1 cellular context compared by ENCODE assay signal in genomic region chr2:42967959-42968674, GRCh38.
TF ChIP-seq lines count a peak whose summit lies in the region.

No MANE protein-coding gene starts in this region.

TF ChIP-seq in K562, 482 proteins besides CTCF, POLR2A, EP300 and RAD21 (continued from another document and continues in another):
- TF ChIP-seq ZEB2 (IDR thresholded peaks at IDR 0.05) (no peak; the same call in 1 of the 2 replicates), GABPA (tag; conservative IDR thresholded peaks at IDR 0.05; ENCODE audit: low read depth) (peak; percentile 73), FOXA1 (IDR thresholded peaks at IDR 0.05; ENCODE audit: borderline replicate concordance) (no peak), HNRNPL (IDR thresholded peaks at IDR 0.05; ENCODE audit: low read depth, low read length) (no peak), FOSL1 (tag; conservative IDR thresholded peaks at IDR 0.05) (0 out of 2 replicates have a peak, but pooled peaks have one; percentile 32), SLC30A9 (CRISPR knock-in tag; IDR thresholded peaks at IDR 0.05) (no peak), HNRNPLL (IDR thresholded peaks at IDR 0.05; ENCODE audit: low read depth, low read length, poor library complexity, severe bottlenecking) (no peak), KHSRP (IDR thresholded peaks at IDR 0.05) (no peak), DACH1 (IDR thresholded peaks at IDR 0.05; ENCODE audit: partially characterized antibody) (no peak), ZNF584 (CRISPR knock-in tag; IDR thresholded peaks at IDR 0.05; ENCODE audit: low read depth) (peak; percentile 62), ZNF639 (CRISPR knock-in tag; conservative IDR thresholded peaks at IDR 0.05 in 1 of 2, IDR thresholded peaks at IDR 0.05 in 1 of 2) (peak in 1 of 2 experiments; percentile 72; a peak in 1 of 4 replicates), AFF4 (CRISPR knock-in tag; IDR thresholded peaks at IDR 0.05) (0 out of 2 replicates have a peak, but pooled peaks have one; percentile 20), SMC3 (conservative IDR thresholded peaks at IDR 0.05; ENCODE audit: insufficient read depth, low read depth, low read length) (no peak), ZNF224 (CRISPR knock-in tag; IDR thresholded peaks at IDR 0.05) (no peak), SRSF3 (IDR thresholded peaks at IDR 0.05; ENCODE audit: insufficient read depth, low read length) (no peak), ZNF699 (CRISPR knock-in tag; IDR thresholded peaks at IDR 0.05; ENCODE audit: insufficient replicate concordance) (no peak), MBD2 (IDR thresholded peaks at IDR 0.05; ENCODE audit: borderline replicate concordance, low read depth) (peak; percentile 56; the same call in 1 of the 2 replicates), ELF4 (CRISPR knock-in tag; IDR thresholded peaks at IDR 0.05) (peak; percentile 51; the same call in 1 of the 2 replicates), NFXL1 (CRISPR knock-in tag; IDR thresholded peaks at IDR 0.05) (0 out of 2 replicates have a peak, but pooled peaks have one; percentile 64), ZNF75A (CRISPR knock-in tag; IDR thresholded peaks at IDR 0.05) (no peak), POLR3A (IDR thresholded peaks at IDR 0.05; ENCODE audit: borderline replicate concordance, extremely low read depth, insufficient read depth, insufficient read length) (no peak), HMGXB4 (CRISPR knock-in tag; IDR thresholded peaks at IDR 0.05) (no peak), CBFA2T3 (IDR thresholded peaks at IDR 0.05) (peak; percentile 64; the same call in 1 of the 2 replicates), ZNF644 (tag; IDR thresholded peaks at IDR 0.05; ENCODE audit: low read depth) (0 out of 2 replicates have a peak, but pooled peaks have one; percentile 60), GABPB2 (CRISPR knock-in tag; conservative IDR thresholded peaks at IDR 0.05) (no peak), MXD1 (CRISPR knock-in tag; IDR thresholded peaks at IDR 0.05; ENCODE audit: borderline replicate concordance, poor library complexity, severe bottlenecking) (no peak), ID3 (CRISPR knock-in tag; IDR thresholded peaks at IDR 0.05) (no peak), ID3 (tag; IDR thresholded peaks at IDR 0.05) (peak; percentile 63; the same call in 1 of the 2 replicates), ZBTB9 (CRISPR knock-in tag; IDR thresholded peaks at IDR 0.05) (no peak), CTCFL (IDR thresholded peaks at IDR 0.05; ENCODE audit: borderline replicate concordance, insufficient read depth, low read depth, low read length, poor library complexity, severe bottlenecking) (no peak), JUNB (CRISPR knock-in tag; conservative IDR thresholded peaks at IDR 0.05) (no peak), U2AF1 (optimal IDR thresholded peaks at IDR 0.05; ENCODE audit: low read depth, low read length) (no peak), BRCA1 (IDR thresholded peaks at IDR 0.05) (no peak), BRCA1 (CRISPR knock-in tag; IDR thresholded peaks at IDR 0.05) (no peak), POLR2H (tag; IDR thresholded peaks at IDR 0.05; ENCODE audit: low read depth) (no peak), RFX5 (IDR thresholded peaks at IDR 0.05; ENCODE audit: low read depth, low read length) (no peak), RBBP5 (IDR thresholded peaks at IDR 0.05; ENCODE audit: borderline replicate concordance, insufficient read depth, low read length, poor library complexity, severe bottlenecking) (peak; percentile 51), ETV5 (CRISPR knock-in tag; IDR thresholded peaks at IDR 0.05; ENCODE audit: low read depth) (peak; percentile 96), NCOA4 (IDR thresholded peaks at IDR 0.05; ENCODE audit: partially characterized antibody) (no peak), ZNF76 (CRISPR knock-in tag; IDR thresholded peaks at IDR 0.05; ENCODE audit: borderline replicate concordance) (no peak), SMARCA5 (IDR thresholded peaks at IDR 0.05) (no peak; the same call in 1 of the 2 replicates), HIVEP1 (CRISPR knock-in tag; IDR thresholded peaks at IDR 0.05) (peak; percentile 78; the same call in 1 of the 2 replicates), PRDM10 (IDR thresholded peaks at IDR 0.05; ENCODE audit: partially characterized antibody) (peak; percentile 44), SPI1 (IDR thresholded peaks at IDR 0.05; ENCODE audit: borderline replicate concordance, low read depth, low read length) (0 out of 2 replicates have a peak, but pooled peaks have one; percentile 7), FOXP1 (CRISPR knock-in tag; IDR thresholded peaks at IDR 0.05) (peak; percentile 53; the same call in 1 of the 2 replicates), HDAC3 (IDR thresholded peaks at IDR 0.05; ENCODE audit: borderline replicate concordance, partially characterized antibody) (no peak), SIN3A (IDR thresholded peaks at IDR 0.05; ENCODE audit: borderline replicate concordance in 2 of 2, control insufficient read depth in 1 of 2, low read depth in 2 of 2, low read length in 2 of 2) (no peak), ZNF561 (CRISPR knock-in tag; conservative IDR thresholded peaks at IDR 0.05) (no peak), TBL1XR1 (IDR thresholded peaks at IDR 0.05; ENCODE audit: low read length in 2 of 2) (0 out of 4 replicates have a peak, but pooled peaks of 1 of the 2 experiments have one; percentile 9), CEBPB (tag; IDR thresholded peaks at IDR 0.05) (no peak), ZNF408 (CRISPR knock-in tag; IDR thresholded peaks at IDR 0.05; ENCODE audit: low read depth) (no peak)
